Comparison of ENCODE assay signal across 25 cellular contexts in genomic region chr18:77539860-77540259, GRCh38.
"Had no signal": no experiment of that assay in that cellular context is flagged by ENCODE, and none has a peak within 500 bp of the region (broad histone marks: within the 10 kb centered on the region; RNA-seq: fewer than 3 reads in every experiment).

No MANE protein-coding gene starts in this region.

- FAIRE-seq: HTR-8/SVneo had no signal

- H3K4me1 ChIP-seq: Peyer's patch, SJCRH30 had no signal

- H3K4me2 ChIP-seq: PC-9 had no signal

- H3K4me3 ChIP-seq: MG63, PC-9, Peyer's patch, SJCRH30 had no signal

- ATAC-seq: Right ventricle myocardium inferior, SK-N-SH treated with all-trans-retinoic acid at 6 μM for 48 hours had no signal

- DNase-seq: KBM-7, MG63, NCI-H1092, NCI-H1105 treated with DMSO at 0.1 percent for 48 hours, NCI-H1417 treated with DMSO at 0.1 percent for 48 hours, NCI-H146, NCI-H1694 treated with DMSO at 0.1 percent for 48 hours, NCI-H1930, NCI-H2081, NCI-H2107, NCI-H226, NCI-H446, NCI-H510A, NCI-H524 treated with DMSO at 0.1 percent for 48 hours, NCI-H69, NCI-H774, OCI-M1, PC-9, Peyer's patch, SHP77 treated with DMSO at 0.1 percent for 48 hours, SJCRH30 had no signal

- H3K27ac ChIP-seq: HL-60, PC-9, Peyer's patch, SJCRH30 had no signal

- H2AFZ ChIP-seq: PC-9 had no signal

- H3K27me3 ChIP-seq: MG63, Peyer's patch, SJCRH30 had no signal

- H3K36me3 ChIP-seq: MG63, Peyer's patch, SJCRH30 had no signal

- H3K9me3 ChIP-seq: MG63, SJCRH30 had no signal
